13 cellular contexts compared by ENCODE assay signal in genomic region chr10:29068984-29069383, GRCh38.
A peak's percentile ranks its signal among the peaks of the same experiment; 100 is the strongest.
DNase-seq lines count a peak whose midpoint lies in the region; ATAC-seq, FAIRE-seq and TF ChIP-seq lines count a peak whose summit lies in the region.
"Had no signal": no experiment of that assay in that cellular context is flagged by ENCODE, and none has a peak within 500 bp of the region (broad histone marks: within the 10 kb centered on the region; RNA-seq: fewer than 3 reads in every experiment).

No MANE protein-coding gene starts in this region.

- H4K12ac ChIP-seq in trophoblast cell (ENCODE audit: low read depth, low read length) = no peak overlapping the region

- H3K9me2 ChIP-seq in GM23338 (ENCODE audit: insufficient read depth) = no peaks in the 10 kb centered on the region

- no peak for TF ChIP-seq POLR2A in K562 (conservative IDR thresholded peaks at IDR 0.05)

- H4K8ac ChIP-seq in trophoblast cell (ENCODE audit: low read depth, low read length) = peak overlapping the region; percentile 83

- in situ Hi-C loops in K562 (cut with MboI) (no loop called here), mammary epithelial cell (cut with MboI; ENCODE audit: low sequenced_read_pairs in 2 of 2) (no loop called here)

- peak overlapping the region; percentile 86 for H2AK5ac ChIP-seq in trophoblast cell (ENCODE audit: low read length)

- WGBS in K562 (ENCODE audit: insufficient coverage, low coverage, missing lambda C conversion rate) = 4% methylated on average over 6 of the region's 6 CpGs
- WGBS in mesodermal cell (ENCODE audit: insufficient coverage in 2 of 2), 2 experiments = 21 to 23% methylated on average over 3 to 4 of the region's 6 CpGs
- WGBS in trophoblast cell (ENCODE audit: extremely low coverage, insufficient coverage, insufficient read length) = no CpG with 5 or more reads among the region's 6 CpGs
- WGBS in pancreas, 2 donors = 42 to 48% methylated on average over 6 of the region's 6 CpGs
- WGBS in mammary epithelial cell (ENCODE audit: low coverage, missing lambda C conversion rate) = 72% methylated on average over 5 of the region's 6 CpGs

- POLR2A ChIA-PET in K562 (lab: Yijun Ruan, JAX) = interaction anchor here (0.6 to 1.7 kb wide), 4 partner anchors 8 to 418 kb away, joined by 3 to 4 read pairs (median 3); no protein-coding TSS in a partner anchor

- no peak overlapping the region for H3K27ac ChIP-seq in GM23338 (ENCODE audit: low read depth)
- no peak overlapping the region for H3K27ac ChIP-seq in K562 (ENCODE audit: extremely low read depth, low read depth, low read length)
- H3K27ac ChIP-seq in mesodermal cell (ENCODE audit: low read depth, low read length, severe bottlenecking) = peak overlapping the region; percentile 51
- peak overlapping the region; percentile 88 for H3K27ac ChIP-seq in trophoblast cell (ENCODE audit: low read depth, low read length)
- H3K27ac ChIP-seq in pancreas = no peak overlapping the region
- no peak overlapping the region for H3K27ac ChIP-seq in mammary epithelial cell (ENCODE audit: insufficient read depth, low read depth, low read length)
- H3K27ac ChIP-seq: BLaER1 treated with 17β-estradiol and CSF1 and Interleukin-3, amounts not matched to agents 10 nM and 100 nM had no signal

- peaks cover 4% of the 10 kb centered on the region for H3K27me3 Mint-ChIP-seq in GM23338 (ENCODE audit: insufficient read depth, low read depth, poor library complexity)
- H3K27me3 Mint-ChIP-seq: CD4-positive, CD25-positive, alpha-beta regulatory T cell had no signal

- H4K20me1 ChIP-seq in GM23338 (replicated peaks; ENCODE audit: insufficient read depth) (no peaks in the 10 kb centered on the region), K562 (replicated peaks; ENCODE audit: control insufficient read depth, insufficient read depth, low read length) (no peaks in the 10 kb centered on the region), mammary epithelial cell (ENCODE audit: insufficient read depth, low read length) (no peaks in the 10 kb centered on the region)
- H4K20me1 ChIP-seq: BLaER1 treated with 17β-estradiol and CSF1 and Interleukin-3, amounts not matched to agents 10 nM and 100 nM had no signal

- DNase-seq in GM23338 (ENCODE audit: low spot score) (no peak), K562 (ENCODE audit: extremely low read depth in 1 of 4, low spot score in 3 of 4) (no peak), trophoblast cell (no peak), pancreas (no peak), mammary epithelial cell (no peak), T-helper 9 cell (no peak)
- DNase-seq in stimulated activated naive CD8-positive, alpha-beta T cell treated with anti-CD3 and anti-CD28 coated beads, Interleukin-15, Interleukin-2, amounts not matched to agents 100 U/mL and 50 U/mL, for 24 hours = no peak
- DNase-seq: ACHN; Calu3; CD4-positive, CD25-positive, alpha-beta regulatory T cell; DMS 273 treated with DMSO at 0.1 percent for 48 hours had no signal

- no peaks in the 10 kb centered on the region for H3K9me3 Mint-ChIP-seq in GM23338

- no peaks in the 10 kb centered on the region for H3K36me3 Mint-ChIP-seq in GM23338 (ENCODE audit: low read depth)
- H3K36me3 Mint-ChIP-seq: CD4-positive, CD25-positive, alpha-beta regulatory T cell had no signal

- H3K36me3 ChIP-seq in GM23338 (ENCODE audit: insufficient read depth) (no peaks in the 10 kb centered on the region), K562 (ENCODE audit: control insufficient read depth, insufficient read depth, low read length) (no peaks in the 10 kb centered on the region), mesodermal cell (ENCODE audit: control insufficient read depth, insufficient read depth, low read length) (no peaks in the 10 kb centered on the region), trophoblast cell (ENCODE audit: control insufficient read depth in 1 of 2, insufficient read depth in 2 of 2, low read length in 2 of 2) (no peaks in the 10 kb centered on the region), pancreas (no peaks in the 10 kb centered on the region), mammary epithelial cell (ENCODE audit: insufficient read depth, low read length) (no peaks in the 10 kb centered on the region)
- H3K36me3 ChIP-seq: BLaER1 treated with 17β-estradiol and CSF1 and Interleukin-3, amounts not matched to agents 10 nM and 100 nM had no signal

- H3K9ac ChIP-seq in K562 (ENCODE audit: insufficient read depth in 1 of 2, low read depth in 2 of 2, low read length in 2 of 2) = no peak overlapping the region
- H3K9ac ChIP-seq in trophoblast cell (ENCODE audit: low read length) = peak overlapping the region; percentile 67
- no peak overlapping the region for H3K9ac ChIP-seq in mammary epithelial cell (ENCODE audit: insufficient read depth, low read length)
- H3K9ac ChIP-seq: BLaER1 treated with 17β-estradiol and CSF1 and Interleukin-3, amounts not matched to agents 10 nM and 100 nM had no signal

- H3K27me3 ChIP-seq in GM23338 (ENCODE audit: insufficient read depth) = no peaks in the 10 kb centered on the region
- H3K27me3 ChIP-seq in K562 (ENCODE audit: control insufficient read depth in 2 of 2, insufficient read depth in 2 of 2, low read length in 2 of 2) = peaks cover 16 to 32% of the 10 kb centered on the region in 2 experiments; a peak in 4 of 5 replicates
- H3K27me3 ChIP-seq in trophoblast cell (ENCODE audit: insufficient read depth, low read length) = no peaks in the 10 kb centered on the region
- no peaks in the 10 kb centered on the region for H3K27me3 ChIP-seq in pancreas
- peaks cover 6% of the 10 kb centered on the region for H3K27me3 ChIP-seq in mammary epithelial cell (ENCODE audit: insufficient read depth, low read length)
- H3K27me3 ChIP-seq: BLaER1 treated with 17β-estradiol and CSF1 and Interleukin-3, amounts not matched to agents 10 nM and 100 nM had no signal

- peaks cover 29% of the 10 kb centered on the region for H3K4me1 Mint-ChIP-seq in GM23338
- H3K4me1 Mint-ChIP-seq: CD4-positive, CD25-positive, alpha-beta regulatory T cell had no signal

- peak overlapping the region; percentile 91 for H2BK120ac ChIP-seq in trophoblast cell (ENCODE audit: insufficient read depth, low read length, poor library complexity)

- BruUV-seq in K562 (replicated peaks; lab: Mats Ljungman, UMichigan) (no TSS peak), mammary epithelial cell (replicated peaks; lab: Mats Ljungman, UMichigan) (no TSS peak)

- H3K4ac ChIP-seq in trophoblast cell (ENCODE audit: low read depth, low read length) = peak overlapping the region; percentile 71

- no peak overlapping the region for H3K4me3 ChIP-seq in GM23338
- H3K4me3 ChIP-seq in K562 = no peak overlapping the region
- no peak overlapping the region for H3K4me3 ChIP-seq in mesodermal cell (ENCODE audit: extremely low read depth, insufficient read depth, low read length, poor library complexity, severe bottlenecking)
- no peak overlapping the region for H3K4me3 ChIP-seq in trophoblast cell (ENCODE audit: low read depth, low read length)
- H3K4me3 ChIP-seq in pancreas = no peak overlapping the region
- H3K4me3 ChIP-seq in mammary epithelial cell (replicated peaks in 1 of 3; ENCODE audit: insufficient read depth in 1 of 3, low read depth in 2 of 3, low read length in 3 of 3) = no peak overlapping the region
- H3K4me3 ChIP-seq: BLaER1 treated with 17β-estradiol and CSF1 and Interleukin-3, amounts not matched to agents 10 nM and 100 nM had no signal

- H3K9me3 ChIP-seq in K562 (replicated peaks; ENCODE audit: control insufficient read depth, insufficient read depth, low read depth, low read length) = no peaks in the 10 kb centered on the region
- no peaks in the 10 kb centered on the region for H3K9me3 ChIP-seq in mesodermal cell (ENCODE audit: control insufficient read depth, low read length)
- H3K9me3 ChIP-seq in trophoblast cell (ENCODE audit: insufficient read depth, low read depth, low read length) = no peaks in the 10 kb centered on the region
- H3K9me3 ChIP-seq in pancreas = no peaks in the 10 kb centered on the region
- H3K9me3 ChIP-seq in mammary epithelial cell (replicated peaks; ENCODE audit: insufficient read depth, low read length) = no peaks in the 10 kb centered on the region
- H3K9me3 ChIP-seq: BLaER1 treated with 17β-estradiol and CSF1 and Interleukin-3, amounts not matched to agents 10 nM and 100 nM had no signal

- TF ChIP-seq CTCF in GM23338 (conservative IDR thresholded peaks at IDR 0.05; ENCODE audit: low read depth in 2 of 2) = no peak
- TF ChIP-seq CTCF in K562 (IDR thresholded peaks at IDR 0.05 in 2 of 3, conservative IDR thresholded peaks at IDR 0.05 in 1 of 3; ENCODE audit: insufficient read depth in 2 of 3, low read depth in 1 of 3, low read length in 3 of 3) = no peak
- TF ChIP-seq CTCF in pancreas (IDR thresholded peaks at IDR 0.05) = no peak
- TF ChIP-seq CTCF in mammary epithelial cell (conservative IDR thresholded peaks at IDR 0.05 in 1 of 2, IDR thresholded peaks at IDR 0.05 in 1 of 2; ENCODE audit: extremely low read depth in 1 of 2, insufficient read depth in 1 of 2, low read depth in 1 of 2, low read length in 2 of 2) = no peak

- H3K18ac ChIP-seq in trophoblast cell (ENCODE audit: low read length) = peak overlapping the region; percentile 57

- H2BK5ac ChIP-seq in trophoblast cell (ENCODE audit: low read depth, low read length, poor library complexity) = peak overlapping the region; percentile 78

- no peak for TF ChIP-seq RAD21 in K562 (CRISPR knock-in tag; conservative IDR thresholded peaks at IDR 0.05 in 1 of 2, IDR thresholded peaks at IDR 0.05 in 1 of 2)

- CTCF ChIA-PET in K562 (lab: Yijun Ruan, JAX; ENCODE audit: low intra/inter-chr PET ratio) = no interaction called here
- CTCF ChIA-PET in mammary epithelial cell (lab: Charles Lee; ENCODE audit: low non-redundant PET) = no interaction called here

- intact Hi-C loops in K562 (cut with micrococcal nuclease) (no loop called here), pancreas (cut with DNase I) (no loop called here), mammary epithelial cell (cut with micrococcal nuclease) (no loop called here)

- FAIRE-seq in K562 (lab: Jason Lieb, UNC) = no peak
- FAIRE-seq in pancreas (lab: Jason Lieb, UNC) = no peak

- H3K4me2 ChIP-seq in GM23338 = peak overlapping the region; percentile 28; the same call in 1 of the 2 replicates
- no peak overlapping the region for H3K4me2 ChIP-seq in K562 (ENCODE audit: insufficient read depth, low read length)
- H3K4me2 ChIP-seq in trophoblast cell (ENCODE audit: low read length) = no peak overlapping the region
- no peak overlapping the region for H3K4me2 ChIP-seq in mammary epithelial cell (ENCODE audit: insufficient read depth, low read depth, low read length)
- H3K4me2 ChIP-seq: BLaER1 treated with 17β-estradiol and CSF1 and Interleukin-3, amounts not matched to agents 10 nM and 100 nM had no signal

- H2AFZ ChIP-seq in GM23338 (peak overlapping the region; percentile 19), K562 (ENCODE audit: low read depth, low read length) (no peak overlapping the region), trophoblast cell (ENCODE audit: insufficient read depth, low read length, poor library complexity) (no peak overlapping the region), mammary epithelial cell (ENCODE audit: low read depth, low read length) (no peak overlapping the region)

- H3F3A ChIP-seq in GM23338 (replicated peaks; ENCODE audit: low read depth) = no peaks in the 10 kb centered on the region

- ATAC-seq in GM23338 (no peak), K562 (no peak), pancreas (no peak)
- no peak for ATAC-seq in stimulated activated naive CD8-positive, alpha-beta T cell treated with anti-CD3 and anti-CD28 coated beads, Interleukin-15, Interleukin-2, amounts not matched to agents 100 U/mL and 50 U/mL, for 24 hours

- peaks cover 9% of the 10 kb centered on the region for H3K4me1 ChIP-seq in GM23338 (ENCODE audit: insufficient read depth)
- H3K4me1 ChIP-seq in K562 (replicated peaks in 1 of 2; ENCODE audit: control insufficient read depth in 2 of 2, insufficient read depth in 2 of 2, low read length in 2 of 2) = no peaks in the 10 kb centered on the region
- peaks cover 33% of the 10 kb centered on the region for H3K4me1 ChIP-seq in mesodermal cell (ENCODE audit: control insufficient read depth, insufficient read depth, low read length, poor library complexity, severe bottlenecking)
- H3K4me1 ChIP-seq in trophoblast cell (ENCODE audit: control insufficient read depth in 1 of 2, insufficient read depth in 2 of 2, low read length in 2 of 2) = peaks cover 3 to 10% of the 10 kb centered on the region in 2 experiments
- no peaks in the 10 kb centered on the region for H3K4me1 ChIP-seq in pancreas
- H3K4me1 ChIP-seq in mammary epithelial cell (ENCODE audit: insufficient read depth, low read length) = peaks cover 7% of the 10 kb centered on the region
- H3K4me1 ChIP-seq: BLaER1 treated with 17β-estradiol and CSF1 and Interleukin-3, amounts not matched to agents 10 nM and 100 nM had no signal

- H2BK12ac ChIP-seq in trophoblast cell (ENCODE audit: low read length) = peak overlapping the region; percentile 64

- dilution Hi-C loops in mammary epithelial cell (cut with HindIII; ENCODE audit: low sequenced_read_pairs) = no loop called here

- no peak overlapping the region for H3K4me3 Mint-ChIP-seq in GM23338
- H3K4me3 Mint-ChIP-seq: CD4-positive, CD25-positive, alpha-beta regulatory T cell had no signal

- H3K14ac ChIP-seq in trophoblast cell (ENCODE audit: low read length) = peak overlapping the region; percentile 88

- no peak for TF ChIP-seq EP300 in K562 (IDR thresholded peaks at IDR 0.05; ENCODE audit: low read length)

- H3K79me1 ChIP-seq in trophoblast cell (ENCODE audit: low read length) = peaks cover 39% of the 10 kb centered on the region

- no peaks in the 10 kb centered on the region for H3K79me2 ChIP-seq in GM23338 (replicated peaks; ENCODE audit: insufficient read depth)
- no peaks in the 10 kb centered on the region for H3K79me2 ChIP-seq in K562 (ENCODE audit: control insufficient read depth, insufficient read depth, low read length)
- H3K79me2 ChIP-seq in trophoblast cell (ENCODE audit: control insufficient read depth, insufficient read depth, low read length, poor library complexity) = peaks cover 6% of the 10 kb centered on the region
- H3K79me2 ChIP-seq in mammary epithelial cell (ENCODE audit: insufficient read depth, low read length) = no peaks in the 10 kb centered on the region

- no peak overlapping the region for H3K23ac ChIP-seq in trophoblast cell (ENCODE audit: low read length)

- H3K9me1 ChIP-seq in K562 (ENCODE audit: control insufficient read depth, insufficient read depth, low read length) = no peaks in the 10 kb centered on the region

- peak overlapping the region; percentile 92 for H4K91ac ChIP-seq in trophoblast cell (ENCODE audit: low read depth, low read length)

- H3K27ac Mint-ChIP-seq in GM23338 = no peak overlapping the region; the same call in 1 of the 2 replicates

Comparison
In these comparisons a context has a peak if more than half of its experiments do, and no peak if none do; other contexts are left out.
1. H3K27ac ChIP-seq: peak in mesodermal cell (single experiment) and trophoblast cell (single experiment); none in GM23338 (single experiment), K562 (single experiment), pancreas (0 of 4) and mammary epithelial cell (single experiment).